Comparison of ENCODE assay signal across 8 cellular contexts in genomic region chr4:126604273-126604867, GRCh38.
DNase-seq lines count a peak whose midpoint lies in the region; ATAC-seq, FAIRE-seq and TF ChIP-seq lines count a peak whose summit lies in the region.

No MANE protein-coding gene starts in this region.

- H3K9me3 ChIP-seq in HEK293 (ENCODE audit: control insufficient read depth, insufficient read depth, low read depth, low read length) (no peaks in the 10 kb centered on the region), NT2/D1 (ENCODE audit: insufficient read depth, low read length) (no peaks in the 10 kb centered on the region), endothelial cell of umbilical vein (replicated peaks; ENCODE audit: control insufficient read depth, insufficient read depth, low read length) (no peaks in the 10 kb centered on the region), osteoblast (ENCODE audit: low read depth, low read length) (no peaks in the 10 kb centered on the region)

- no peaks in the 10 kb centered on the region for H4K20me1 ChIP-seq in endothelial cell of umbilical vein (replicated peaks; ENCODE audit: control insufficient read depth, extremely low read depth, insufficient read depth, low read length)
- H4K20me1 ChIP-seq in osteoblast (ENCODE audit: insufficient read depth, low read length): no peaks in the 10 kb centered on the region

- ATAC-seq in GM21447 (IDR thresholded peaks at IDR 0.05; ENCODE audit: unreplicated experiment): no peak

- no peaks in the 10 kb centered on the region for H3K79me2 ChIP-seq in endothelial cell of umbilical vein (ENCODE audit: control insufficient read depth, insufficient read depth, low read length)
- no peaks in the 10 kb centered on the region for H3K79me2 ChIP-seq in osteoblast (ENCODE audit: insufficient read depth, low read length)

- no peaks in the 10 kb centered on the region for H3K4me1 Mint-ChIP-seq in activated CD4-positive, alpha-beta T cell treated with anti-CD3 and anti-CD28 coated beads, Interleukin-2, amount 10 ng/mL, durations not matched to agents 24 days and 14 days

- H3K27me3 ChIP-seq in NT2/D1 (ENCODE audit: insufficient read depth, insufficient read length) (no peaks in the 10 kb centered on the region), endothelial cell of umbilical vein (ENCODE audit: control insufficient read depth in 2 of 2, insufficient read depth in 2 of 2, low read length in 2 of 2) (no peaks in the 10 kb centered on the region), osteoblast (ENCODE audit: insufficient read depth, low read length) (no peaks in the 10 kb centered on the region)

- H2AFZ ChIP-seq in endothelial cell of umbilical vein (ENCODE audit: low read depth, low read length) (no peak overlapping the region), osteoblast (ENCODE audit: low read length) (no peak overlapping the region)

- no TSS peak for BruUV-seq in endothelial cell of umbilical vein (replicated peaks; lab: Mats Ljungman, UMichigan)

- FAIRE-seq in endothelial cell of umbilical vein (lab: Jason Lieb, UNC): no peak

- TF ChIP-seq POLR2A in endothelial cell of umbilical vein (IDR thresholded peaks at IDR 0.05; ENCODE audit: low read depth, low read length): no peak

- H3K27ac ChIP-seq in HEK293 (ENCODE audit: extremely low read depth, low read depth, low read length): no peak overlapping the region
- no peak overlapping the region for H3K27ac ChIP-seq in endothelial cell of umbilical vein (ENCODE audit: insufficient read depth, low read depth, low read length)
- H3K27ac ChIP-seq in osteoblast (ENCODE audit: low read depth, low read length): no peak overlapping the region

- no peak overlapping the region for H3K9ac ChIP-seq in NT2/D1 (ENCODE audit: insufficient read length, low read depth)
- no peak overlapping the region for H3K9ac ChIP-seq in endothelial cell of umbilical vein (replicated peaks; ENCODE audit: extremely low read depth, insufficient read depth, low read length)

- TF ChIP-seq CTCF in HEK293 (tag by site-specific recombination; IDR thresholded peaks at IDR 0.05): no peak
- peak; percentile 48 to 65 for TF ChIP-seq CTCF in endothelial cell of umbilical vein (IDR thresholded peaks at IDR 0.05; ENCODE audit: extremely low read depth in 1 of 2, insufficient read depth in 1 of 2, low read depth in 1 of 2, low read length in 2 of 2)
- peak; percentile 79 for TF ChIP-seq CTCF in osteoblast (IDR thresholded peaks at IDR 0.05; ENCODE audit: extremely low read depth, low read depth, low read length)

- POLR2A ChIA-PET in HEK293 (lab: Yijun Ruan, JAX) (no interaction called here), endothelial cell of umbilical vein (lab: Charles Lee) (no interaction called here)

- H3K4me1 ChIP-seq in HEK293 (ENCODE audit: control insufficient read depth, insufficient read depth, low read length): no peaks in the 10 kb centered on the region
- no peaks in the 10 kb centered on the region for H3K4me1 ChIP-seq in NT2/D1 (ENCODE audit: insufficient read depth, insufficient read length)
- H3K4me1 ChIP-seq in endothelial cell of umbilical vein (ENCODE audit: control insufficient read depth, extremely low read depth, insufficient read depth, low read length): no peaks in the 10 kb centered on the region
- no peaks in the 10 kb centered on the region for H3K4me1 ChIP-seq in osteoblast (ENCODE audit: insufficient read depth, low read length)

- DNase-seq in D341Med (ENCODE audit: low spot score) (peak; percentile 55), NT2/D1 (ENCODE audit: low read depth, low spot score) (peak; percentile 22), endothelial cell of umbilical vein (ENCODE audit: low read depth, low spot score) (peak; percentile 39), osteoblast (ENCODE audit: insufficient read length, low spot score, missing footprints) (no peak), NCI-H146 treated with DMSO at 0.1 percent for 48 hours (lab: John Stamatoyannopoulos, UW; ENCODE audit: unreplicated experiment) (no peak)
- DNase-seq in activated CD4-positive, alpha-beta T cell treated with anti-CD3 and anti-CD28 coated beads, Interleukin-2, amount 10 ng/mL, durations not matched to agents 24 days and 14 days: no peak

- H3K36me3 ChIP-seq in HEK293 (ENCODE audit: control insufficient read depth in 2 of 2, insufficient read depth in 1 of 2, low read length in 2 of 2): no peaks in the 10 kb centered on the region
- H3K36me3 ChIP-seq in NT2/D1 (ENCODE audit: insufficient read depth, insufficient read length, low read length): no peaks in the 10 kb centered on the region
- H3K36me3 ChIP-seq in endothelial cell of umbilical vein (ENCODE audit: control insufficient read depth in 2 of 2, extremely low read depth in 1 of 2, insufficient read depth in 2 of 2, low read length in 2 of 2): no peaks in the 10 kb centered on the region
- no peaks in the 10 kb centered on the region for H3K36me3 ChIP-seq in osteoblast (ENCODE audit: insufficient read depth, low read length)

- no peaks in the 10 kb centered on the region for H3K27me3 Mint-ChIP-seq in activated CD4-positive, alpha-beta T cell treated with anti-CD3 and anti-CD28 coated beads, Interleukin-2, amount 10 ng/mL, durations not matched to agents 24 days and 14 days

- H3K4me3 Mint-ChIP-seq in activated CD4-positive, alpha-beta T cell treated with anti-CD3 and anti-CD28 coated beads, Interleukin-2, amount 10 ng/mL, durations not matched to agents 24 days and 14 days: no peak overlapping the region

- no peak overlapping the region for H3K4me2 ChIP-seq in endothelial cell of umbilical vein (ENCODE audit: insufficient read depth, low read length)
- no peak overlapping the region for H3K4me2 ChIP-seq in osteoblast (ENCODE audit: insufficient read depth, low read length)

- CTCF ChIA-PET in HEK293 (lab: Yijun Ruan, JAX) (interaction anchor here (0.9 to 1.8 kb wide), 5 partner anchors 13 to 1297 kb away, joined by 3 read pairs; no protein-coding TSS in a partner anchor), endothelial cell of umbilical vein (lab: Charles Lee) (interaction anchor here (0.7 to 4.2 kb wide), 13 partner anchors 11 to 1290 kb away, joined by 3 to 39 read pairs (median 4); partner anchors contain the start of gene FAT4)

- no peaks in the 10 kb centered on the region for H3K9me3 Mint-ChIP-seq in activated CD4-positive, alpha-beta T cell treated with anti-CD3 and anti-CD28 coated beads, Interleukin-2, amount 10 ng/mL, durations not matched to agents 24 days and 14 days

- H3K9me1 ChIP-seq in endothelial cell of umbilical vein (replicated peaks; ENCODE audit: control insufficient read depth, extremely low read depth, insufficient read depth, low read length): no peaks in the 10 kb centered on the region

- no peaks in the 10 kb centered on the region for H3K36me3 Mint-ChIP-seq in activated CD4-positive, alpha-beta T cell treated with anti-CD3 and anti-CD28 coated beads, Interleukin-2, amount 10 ng/mL, durations not matched to agents 24 days and 14 days (ENCODE audit: low read depth)

- dilution Hi-C loops in endothelial cell of umbilical vein (cut with MboI; ENCODE audit: extremely low pct_ligation_motif_present, low sequenced_read_pairs): no loop called here

- H3K27ac Mint-ChIP-seq in activated CD4-positive, alpha-beta T cell treated with anti-CD3 and anti-CD28 coated beads, Interleukin-2, amount 10 ng/mL, durations not matched to agents 24 days and 14 days: no peak overlapping the region

- intact Hi-C loops in endothelial cell of umbilical vein (cut with micrococcal nuclease): loop anchor here (10.0 kb wide), 1 partner anchor 850 kb away; no protein-coding TSS in a partner anchor
- intact Hi-C loops in activated CD4-positive, alpha-beta T cell treated with anti-CD3 and anti-CD28 coated beads, Interleukin-2, amount 10 ng/mL, durations not matched to agents 24 days and 14 days (cut with micrococcal nuclease): loop anchor here (5.0 kb wide), 1 partner anchor 1292 kb away; the partner anchor contains the start of gene FAT4

- H3K4me3 ChIP-seq in HEK293 (ENCODE audit: low read depth, low read length): no peak overlapping the region
- no peak overlapping the region for H3K4me3 ChIP-seq in NT2/D1 (ENCODE audit: insufficient read length, low read depth)
- H3K4me3 ChIP-seq in endothelial cell of umbilical vein (replicated peaks in 1 of 3; ENCODE audit: insufficient read depth in 1 of 3, low read depth in 1 of 3, low read length in 3 of 3): no peak overlapping the region
- no peak overlapping the region for H3K4me3 ChIP-seq in osteoblast (ENCODE audit: insufficient read depth, low read length)

TF ChIP-seq in HEK293, 187 proteins besides CTCF, POLR2A, EP300 and RAD21 (continues in another document):
- no peak for TF ChIP-seq ZNF211 (tag by site-specific recombination; IDR thresholded peaks at IDR 0.05; ENCODE audit: low read depth)
- peak; percentile 66 for TF ChIP-seq ZNF654 (tag by site-specific recombination; IDR thresholded peaks at IDR 0.05; ENCODE audit: low read depth)
- no peak for TF ChIP-seq ZNF792 (tag by site-specific recombination; IDR thresholded peaks at IDR 0.05)
- peak; percentile 30; the same call in 1 of the 2 replicates for TF ChIP-seq TCF7L2 (IDR thresholded peaks at IDR 0.05; ENCODE audit: borderline replicate concordance, low read depth, low read length)
- no peak for TF ChIP-seq SCRT2 (tag by site-specific recombination; IDR thresholded peaks at IDR 0.05)

TF ChIP-seq in endothelial cell of umbilical vein, 7 proteins besides CTCF, POLR2A, EP300 and RAD21:
- TF ChIP-seq MYC (IDR thresholded peaks at IDR 0.05; ENCODE audit: low read depth, low read length) (no peak), JUN (IDR thresholded peaks at IDR 0.05; ENCODE audit: borderline replicate concordance, insufficient read depth, insufficient read length, low read depth) (no peak), EZH2 (IDR thresholded peaks at IDR 0.05; ENCODE audit: borderline replicate concordance, low read depth, low read length, severe bottlenecking) (no peak), GATA2 (IDR thresholded peaks at IDR 0.05; ENCODE audit: insufficient read depth, insufficient read length, low read depth, low read length) (no peak), MAX (IDR thresholded peaks at IDR 0.05; ENCODE audit: insufficient read depth, insufficient read length) (no peak), POLR2AphosphoS5 (IDR thresholded peaks at IDR 0.05; ENCODE audit: insufficient read depth, low read depth, low read length) (no peak), FOS (IDR thresholded peaks at IDR 0.05; ENCODE audit: borderline replicate concordance, insufficient read depth, low read length) (no peak)

Comparison
In these comparisons a context has a peak if more than half of its experiments do, and no peak if none do; other contexts are left out.
1. DNase-seq: peak in D341Med (single experiment), NT2/D1 (single experiment) and endothelial cell of umbilical vein (single experiment); none in osteoblast (single experiment), NCI-H146 treated with DMSO at 0.1 percent for 48 hours (single experiment) and activated CD4-positive, alpha-beta T cell treated with anti-CD3 and anti-CD28 coated beads, Interleukin-2, amount 10 ng/mL, durations not matched to agents 24 days and 14 days (single experiment).